14 cellular contexts compared by ENCODE assay signal in the genomic region with DNA sequence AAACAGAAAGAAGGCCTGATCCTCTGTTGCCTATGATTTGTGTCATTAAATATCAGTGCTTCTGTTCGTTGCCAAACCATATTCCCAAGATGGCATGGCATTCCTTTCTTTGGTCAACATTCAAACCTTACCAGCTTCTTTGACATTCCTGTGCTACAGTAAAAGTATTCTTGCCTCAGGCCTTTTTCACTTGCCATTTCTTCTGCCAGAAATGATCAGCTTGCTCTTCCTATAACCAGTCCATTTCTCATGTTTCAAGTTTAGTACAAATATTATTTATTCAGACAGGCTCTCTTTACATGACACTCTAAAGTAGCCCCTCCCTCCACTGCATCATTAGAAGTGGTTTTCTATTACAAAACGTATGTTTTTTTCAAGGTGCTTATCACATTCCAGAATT.
"Had no signal": no experiment of that assay in that cellular context is flagged by ENCODE, and none has a peak within 500 bp of the region (broad histone marks: within the 10 kb centered on the region; RNA-seq: fewer than 3 reads in every experiment).

No MANE protein-coding gene starts in this region.

- ATAC-seq: activated T-cell treated with anti-CD3 and anti-CD28 coated beads, Interleukin-2, amount 50 U/mL, for 4 hours had no signal

- DNase-seq: activated CD4-positive, alpha-beta memory T cell treated with anti-CD3 and anti-CD28 coated beads for 36 hours; activated CD4-positive, alpha-beta T cell treated with anti-CD3 and anti-CD28 coated beads for 1 hour; activated effector memory CD4-positive, alpha-beta T cell treated with anti-CD3 and anti-CD28 coated beads, Interleukin-2, amount 50 U/mL, for 16 hours; activated naive CD8-positive, alpha-beta T cell treated with anti-CD3 and anti-CD28 coated beads, Interleukin-2, amount 10 ng/mL, durations not matched to agents 7 days and 5 days; activated T-cell treated with anti-CD3 and anti-CD28 coated beads, Interleukin-2, amount 50 U/mL, for 4 hours; colonic mucosa; kidney; left ventricle myocardium inferior; mesenchymal stem cell; ovary; stimulated activated CD4-positive, alpha-beta T cell treated with anti-CD3 and anti-CD28 coated beads, Interleukin-4, amount 100 ng/mL, for 4 hours; T-helper 9 cell; tibial artery; uterus had no signal
